2 cellular contexts compared by ENCODE assay signal in the genomic region with DNA sequence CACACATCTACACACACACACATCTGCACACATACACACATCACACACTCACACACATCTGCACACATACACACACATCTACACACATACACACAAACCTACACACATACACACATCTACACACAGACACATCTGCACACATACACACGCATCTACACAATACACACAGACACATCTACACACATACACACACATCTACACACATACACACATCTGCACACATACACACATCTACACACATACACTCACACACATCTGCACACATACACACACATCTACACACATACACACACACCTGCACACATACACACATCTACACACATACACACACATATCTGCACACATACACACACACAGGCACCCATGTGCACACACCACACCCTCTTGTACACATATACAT.
TF ChIP-seq lines count a peak whose summit lies in the region.

No MANE protein-coding gene starts in this region.

TF ChIP-seq in IMR-90, 13 proteins besides CTCF, POLR2A, EP300 and RAD21:
- no peak for TF ChIP-seq CEBPB (IDR thresholded peaks at IDR 0.05; ENCODE audit: low read depth, low read length)
- no peak for TF ChIP-seq SMC3 (IDR thresholded peaks at IDR 0.05; ENCODE audit: low read depth, low read length)
- no peak for TF ChIP-seq MAZ (IDR thresholded peaks at IDR 0.05; ENCODE audit: borderline replicate concordance, low read depth, low read length)
- no peak for TF ChIP-seq CHD1 (IDR thresholded peaks at IDR 0.05; ENCODE audit: low read depth, low read length)
- TF ChIP-seq FOS (IDR thresholded peaks at IDR 0.05; ENCODE audit: low read depth, low read length), result no peak
- TF ChIP-seq RFX5 (IDR thresholded peaks at IDR 0.05; ENCODE audit: low read depth, low read length), result no peak
- TF ChIP-seq NFE2L2 (IDR thresholded peaks at IDR 0.05; ENCODE audit: low read depth, low read length), result no peak
- no peak for TF ChIP-seq RCOR1 (IDR thresholded peaks at IDR 0.05; ENCODE audit: insufficient replicate concordance, low read length)
- no peak for TF ChIP-seq BHLHE40 (IDR thresholded peaks at IDR 0.05; ENCODE audit: low read depth, low read length)
- TF ChIP-seq MXI1 (IDR thresholded peaks at IDR 0.05; ENCODE audit: borderline replicate concordance, low read depth, low read length), result no peak
- TF ChIP-seq MAFK (IDR thresholded peaks at IDR 0.05; ENCODE audit: low read depth, low read length), result no peak
- TF ChIP-seq USF2 (IDR thresholded peaks at IDR 0.05; ENCODE audit: low read depth, low read length), result no peak
- TF ChIP-seq, protein P1, sequence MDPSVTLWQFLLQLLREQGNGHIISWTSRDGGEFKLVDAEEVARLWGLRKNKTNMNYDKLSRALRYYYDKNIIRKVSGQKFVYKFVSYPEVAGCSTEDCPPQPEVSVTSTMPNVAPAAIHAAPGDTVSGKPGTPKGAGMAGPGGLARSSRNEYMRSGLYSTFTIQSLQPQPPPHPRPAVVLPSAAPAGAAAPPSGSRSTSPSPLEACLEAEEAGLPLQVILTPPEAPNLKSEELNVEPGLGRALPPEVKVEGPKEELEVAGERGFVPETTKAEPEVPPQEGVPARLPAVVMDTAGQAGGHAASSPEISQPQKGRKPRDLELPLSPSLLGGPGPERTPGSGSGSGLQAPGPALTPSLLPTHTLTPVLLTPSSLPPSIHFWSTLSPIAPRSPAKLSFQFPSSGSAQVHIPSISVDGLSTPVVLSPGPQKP (IDR thresholded peaks at IDR 0.05; ENCODE audit: borderline replicate concordance, low read depth, low read length), result no peak

TF ChIP-seq in H1, 55 proteins besides CTCF, POLR2A, EP300 and RAD21:
- TF ChIP-seq NANOG (IDR thresholded peaks at IDR 0.05; ENCODE audit: insufficient read depth, low read depth, low read length, poor library complexity, severe bottlenecking) (no peak), CHD1 (IDR thresholded peaks at IDR 0.05; ENCODE audit: low read depth, low read length) (no peak), BRCA1 (IDR thresholded peaks at IDR 0.05; ENCODE audit: low read depth, low read length) (no peak), SIN3A (conservative IDR thresholded peaks at IDR 0.05 in 1 of 2, IDR thresholded peaks at IDR 0.05 in 1 of 2; ENCODE audit: low read depth in 1 of 2, low read length in 2 of 2) (no peak), ZNF274 (IDR thresholded peaks at IDR 0.05; ENCODE audit: borderline replicate concordance, extremely low read depth, low read length) (no peak), GTF2F1 (IDR thresholded peaks at IDR 0.05; ENCODE audit: borderline replicate concordance, low read depth, low read length) (no peak), TEAD4 (IDR thresholded peaks at IDR 0.05; ENCODE audit: low read depth, low read length) (no peak), JUND (IDR thresholded peaks at IDR 0.05; ENCODE audit: low read length) (no peak)
TF ChIP-seq in H1: peak in this region for 0.
